Comparison of ENCODE assay signal across 1 cellular context in genomic region chr2:231523451-231524266, GRCh38.
TF ChIP-seq lines count a peak whose summit lies in the region.

No MANE protein-coding gene starts in this region.

TF ChIP-seq in SK-N-SH treated with all-trans-retinoic acid at 6 μM for 48 hours, 23 proteins besides CTCF, POLR2A, EP300 and RAD21 (continued from another document):
- no peak for TF ChIP-seq CSRNP3 (CRISPR knock-in tag; IDR thresholded peaks at IDR 0.05)
- no peak for TF ChIP-seq TCF4 (CRISPR knock-in tag; IDR thresholded peaks at IDR 0.05; ENCODE audit: borderline replicate concordance)
- no peak for TF ChIP-seq ARNTL (CRISPR knock-in tag; IDR thresholded peaks at IDR 0.05; ENCODE audit: borderline replicate concordance, low read depth)
- TF ChIP-seq GLIS3 (CRISPR knock-in tag; IDR thresholded peaks at IDR 0.05): no peak
- TF ChIP-seq TOX (CRISPR knock-in tag; IDR thresholded peaks at IDR 0.05; ENCODE audit: borderline replicate concordance): no peak
- no peak for TF ChIP-seq TSHZ2 (CRISPR knock-in tag; IDR thresholded peaks at IDR 0.05)
- no peak for TF ChIP-seq ISL1 (CRISPR knock-in tag; IDR thresholded peaks at IDR 0.05)
